ENCODE assay signal across 8 cellular contexts in genomic region chr4:88159137-88159725, GRCh38. TPM values are rescaled to one million over a fixed set of nuclear protein-coding genes. Genes with fewer than 3 reads are reported as not detected.
A peak's percentile ranks its signal among the peaks of the same experiment; 100 is the strongest.
DNase-seq lines count a peak whose midpoint lies in the region; ATAC-seq, FAIRE-seq and TF ChIP-seq lines count a peak whose summit lies in the region.

No MANE protein-coding gene starts in this region.

- CTCF ChIA-PET in T-cell (lab: Charles Lee), result no interaction called here

- no peaks in the 10 kb centered on the region for H3K36me3 Mint-ChIP-seq in T-cell

- H3K27ac Mint-ChIP-seq in T-cell, result no peak overlapping the region

- POLR2A ChIA-PET in T-cell (lab: Charles Lee), result no interaction called here

- peaks cover 9 to 12% of the 10 kb centered on the region in 2 donors for H3K27me3 Mint-ChIP-seq in T-cell

- no peaks in the 10 kb centered on the region for H3K9me3 Mint-ChIP-seq in T-cell

- no peak for FAIRE-seq in D721Med (lab: Jason Lieb, UNC)

- TF ChIP-seq CTCF in GM12865 (IDR thresholded peaks at IDR 0.05; ENCODE audit: insufficient read depth, low read depth, low read length, missing control alignments) (no peak), fibroblast of the aortic adventitia (IDR thresholded peaks at IDR 0.05; ENCODE audit: insufficient read depth, low read length) (no peak), omental fat pad (IDR thresholded peaks at IDR 0.05) (no peak), D721Med (IDR thresholded peaks at IDR 0.05; ENCODE audit: insufficient read depth, missing control alignments) (no peak)

- peaks cover 14 to 16% (median 15%) of the 10 kb centered on the region in 3 donors for H3K4me1 Mint-ChIP-seq in T-cell

- H3K4me3 Mint-ChIP-seq in T-cell, result peak overlapping the region; percentile 61 to 73 (median 63)

- peak overlapping the region; percentile 54 for H3K4me3 ChIP-seq in GM12865 (ENCODE audit: low read depth, low read length)
- peak overlapping the region; percentile 80 for H3K4me3 ChIP-seq in fibroblast of the aortic adventitia (ENCODE audit: low read depth, low read length)

- DNase-seq in GM12865 (ENCODE audit: low read depth) (no peak), T-cell (no peak), fibroblast of the aortic adventitia (ENCODE audit: low read depth) (no peak), omental fat pad (ENCODE audit: low spot score) (no peak), D721Med (ENCODE audit: insufficient read length, low spot score) (no peak), RPMI8226 (no peak), SKM-1 (lab: John Stamatoyannopoulos, UW; ENCODE audit: unreplicated experiment) (no peak)

- ATAC-seq in HG02623 (IDR thresholded peaks at IDR 0.05; ENCODE audit: unreplicated experiment), result peak; percentile 31
- no peak for ATAC-seq in T-cell (replicated peaks in 1 of 4)
- ATAC-seq in omental fat pad (ENCODE audit: low FRiP score), result peak; percentile 32

RNA-seq across cellular contexts. Expression of gene ABCG2, which starts 0.8 kb away (rescaled TPM):
- 1 to 10 TPM in 1 of 5 donors, under 1 TPM in 3, not detected in 1; 0.35 to 1.1 (median 0.44) TPM for total RNA-seq in T-cell
- total RNA-seq in fibroblast of the aortic adventitia (ENCODE audit: low replicate concordance), result 0.90 and 7.0 TPM in 2 replicates
- 10 to 100 TPM in 1 of 4 donors, 1 to 10 TPM in 3; 3.4 to 16.2 (median 7.9) TPM for total RNA-seq in omental fat pad

Comparison
In these comparisons a context has a peak if more than half of its experiments do, and no peak if none do; other contexts are left out.
1. ATAC-seq: peak in HG02623 (single experiment) and omental fat pad (single experiment); none in T-cell (0 of 4).